In the genomic region with DNA sequence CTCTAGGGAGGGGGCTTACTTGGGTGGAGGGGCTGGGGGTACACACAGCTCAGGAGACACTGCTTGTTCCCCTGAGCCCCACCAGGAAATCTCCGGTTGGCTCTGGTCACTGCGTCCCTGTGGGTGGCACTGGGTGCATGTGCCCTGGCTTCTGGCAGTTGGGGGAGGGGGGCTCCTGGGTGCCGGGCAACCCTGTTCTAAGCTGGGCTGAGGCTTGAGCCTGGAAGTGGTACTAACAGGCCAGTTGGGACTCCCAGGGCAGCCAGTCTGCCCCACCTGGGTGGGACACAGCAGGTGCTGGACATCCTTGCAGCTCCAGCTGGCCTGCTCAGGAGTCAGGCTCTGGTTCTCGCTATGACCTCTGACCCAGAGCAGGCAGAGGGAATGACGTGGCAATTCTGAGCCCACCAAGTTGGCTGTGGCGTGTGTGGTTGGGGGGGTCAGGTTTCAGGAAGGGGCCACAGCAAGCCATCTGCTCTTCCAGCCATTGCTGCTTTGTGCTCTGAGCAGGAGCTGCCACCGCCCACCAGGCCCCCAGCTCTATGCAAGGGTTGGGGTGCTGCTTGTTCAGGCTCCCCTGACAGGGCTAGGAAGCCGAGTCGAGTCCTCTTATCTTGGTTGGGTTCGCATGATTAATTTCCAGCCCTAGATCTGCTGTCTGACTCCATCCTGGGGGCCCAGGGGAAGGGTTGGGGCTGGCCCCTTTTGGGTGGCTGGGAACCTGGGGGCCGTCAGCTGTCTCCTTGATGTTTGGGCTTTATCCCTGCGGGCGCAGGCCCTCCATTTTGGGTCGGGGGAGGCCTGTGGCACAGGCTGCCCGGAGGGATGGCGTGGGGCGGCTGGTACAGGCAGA, we compare ENCODE assay signal across 15 cellular contexts. TPM values are rescaled to one million over a fixed set of nuclear protein-coding genes. Genes with fewer than 3 reads are reported as not detected.
DNase-seq lines count a peak whose midpoint lies in the region; ATAC-seq and TF ChIP-seq lines count a peak whose summit lies in the region.
"Had no signal": no experiment of that assay in that cellular context is flagged by ENCODE, and none has a peak within 500 bp of the region (broad histone marks: within the 10 kb centered on the region; RNA-seq: fewer than 3 reads in every experiment).

No MANE protein-coding gene starts in this region.

- H2AK5ac ChIP-seq in trophoblast cell (ENCODE audit: low read length), result peak overlapping the region; percentile 12

- DNase-seq in activated CD4-positive, alpha-beta T cell treated with anti-CD3 and anti-CD28 coated beads, Interleukin-2, amount 10 ng/mL, durations not matched to agents 24 days and 14 days, result peak; percentile 64
- DNase-seq in activated CD4-positive, alpha-beta T cell treated with anti-CD3 and anti-CD28 coated beads, Interleukin-2, amount 50 U/mL, for 1 hour, result no peak
- DNase-seq in LHCN-M2 (ENCODE audit: low read depth), result peak; percentile 44
- DNase-seq in activated naive CD4-positive, alpha-beta T cell treated with anti-CD3 and anti-CD28 coated beads, Interleukin-2, amount 50 U/mL, for 72 hours (ENCODE audit: low spot score in 2 of 2), result no peak
- DNase-seq in trophoblast cell, result no peak
- no peak for DNase-seq in effector CD4-positive, alpha-beta T cell
- no peak for DNase-seq in thyroid gland
- DNase-seq: activated CD4-positive, CD25-positive, alpha-beta regulatory T cell; hypothalamus; SK-N-SH; small intestine had no signal

- H2AFZ ChIP-seq in trophoblast cell (ENCODE audit: insufficient read depth, low read length, poor library complexity), result no peak overlapping the region

- no peak overlapping the region for H3K23ac ChIP-seq in trophoblast cell (ENCODE audit: low read length)

- ATAC-seq in activated naive CD4-positive, alpha-beta T cell treated with anti-CD3 and anti-CD28 coated beads, Interleukin-2, amount 50 U/mL, for 72 hours, result peak in 1 of 2 donors; percentile 12
- no peak for ATAC-seq in HG03280 (IDR thresholded peaks at IDR 0.05; ENCODE audit: unreplicated experiment)
- ATAC-seq: A549 had no signal

- H4K12ac ChIP-seq in trophoblast cell (ENCODE audit: low read depth, low read length), result no peak overlapping the region

- no peaks in the 10 kb centered on the region for H3K9me3 Mint-ChIP-seq in activated CD4-positive, alpha-beta T cell treated with anti-CD3 and anti-CD28 coated beads, Interleukin-2, amount 10 ng/mL, durations not matched to agents 24 days and 14 days
- no peaks in the 10 kb centered on the region for H3K9me3 Mint-ChIP-seq in activated naive CD4-positive, alpha-beta T cell treated with anti-CD3 and anti-CD28 coated beads, Interleukin-2, amount 50 U/mL, for 72 hours

- H3K36me3 ChIP-seq in trophoblast cell (ENCODE audit: control insufficient read depth in 1 of 2, insufficient read depth in 2 of 2, low read length in 2 of 2), result peaks cover 25 to 28% of the 10 kb centered on the region in 2 experiments
- peaks cover 19 to 22% of the 10 kb centered on the region in 2 donors for H3K36me3 ChIP-seq in thyroid gland

- no peak overlapping the region for H3K4me2 ChIP-seq in trophoblast cell (ENCODE audit: low read length)
- H3K4me2 ChIP-seq: A549, SK-N-SH had no signal

- H3K27ac ChIP-seq in trophoblast cell (ENCODE audit: low read depth, low read length) (no peak overlapping the region), thyroid gland (no peak overlapping the region)
- H3K27ac ChIP-seq: A549, tibial nerve had no signal

- no peaks in the 10 kb centered on the region for H3K79me2 ChIP-seq in trophoblast cell (ENCODE audit: control insufficient read depth, insufficient read depth, low read length, poor library complexity)

- intact Hi-C loops in activated CD4-positive, alpha-beta T cell treated with anti-CD3 and anti-CD28 coated beads, Interleukin-2, amount 10 ng/mL, durations not matched to agents 24 days and 14 days (cut with micrococcal nuclease), result loop anchor here (5.0 kb wide), 1 partner anchor 499 kb away; a partner anchor contains a TSS
- intact Hi-C loops in thyroid gland (cut with DNase I), result no loop called here

- H3K9me3 ChIP-seq in trophoblast cell (ENCODE audit: insufficient read depth, low read depth, low read length) (no peaks in the 10 kb centered on the region), thyroid gland (no peaks in the 10 kb centered on the region)
- H3K9me3 ChIP-seq: A549, SK-N-SH, tibial nerve had no signal

- no peak overlapping the region for H3K4ac ChIP-seq in trophoblast cell (ENCODE audit: low read depth, low read length)

- no peaks in the 10 kb centered on the region for H3K27me3 Mint-ChIP-seq in activated CD4-positive, alpha-beta T cell treated with anti-CD3 and anti-CD28 coated beads, Interleukin-2, amount 10 ng/mL, durations not matched to agents 24 days and 14 days

- H4K91ac ChIP-seq in trophoblast cell (ENCODE audit: low read depth, low read length), result peak overlapping the region; percentile 2

- no peak for TF ChIP-seq CTCF in thyroid gland (IDR thresholded peaks at IDR 0.05)

- peak overlapping the region; percentile 79 for H3K4me3 Mint-ChIP-seq in activated CD4-positive, alpha-beta T cell treated with anti-CD3 and anti-CD28 coated beads, Interleukin-2, amount 10 ng/mL, durations not matched to agents 24 days and 14 days

- H3K27ac Mint-ChIP-seq in activated CD4-positive, alpha-beta T cell treated with anti-CD3 and anti-CD28 coated beads, Interleukin-2, amount 10 ng/mL, durations not matched to agents 24 days and 14 days, result peak overlapping the region; percentile 84
- H3K27ac Mint-ChIP-seq in activated naive CD4-positive, alpha-beta T cell treated with anti-CD3 and anti-CD28 coated beads, Interleukin-2, amount 50 U/mL, for 72 hours, result peak overlapping the region; percentile 79 to 82

- no peak overlapping the region for H4K8ac ChIP-seq in trophoblast cell (ENCODE audit: low read depth, low read length)

- H3K27me3 ChIP-seq in trophoblast cell (ENCODE audit: insufficient read depth, low read length), result peaks cover 3% of the 10 kb centered on the region
- no peaks in the 10 kb centered on the region for H3K27me3 ChIP-seq in thyroid gland

- H3K79me1 ChIP-seq in trophoblast cell (ENCODE audit: low read length), result peaks cover 4% of the 10 kb centered on the region

- H3K36me3 Mint-ChIP-seq in activated CD4-positive, alpha-beta T cell treated with anti-CD3 and anti-CD28 coated beads, Interleukin-2, amount 10 ng/mL, durations not matched to agents 24 days and 14 days (ENCODE audit: low read depth), result peaks cover 18% of the 10 kb centered on the region
- no peaks in the 10 kb centered on the region for H3K36me3 Mint-ChIP-seq in activated naive CD4-positive, alpha-beta T cell treated with anti-CD3 and anti-CD28 coated beads, Interleukin-2, amount 50 U/mL, for 72 hours

- no peak overlapping the region for H2BK12ac ChIP-seq in trophoblast cell (ENCODE audit: low read length)

- WGBS in trophoblast cell (ENCODE audit: extremely low coverage, insufficient coverage, insufficient read length), result no CpG with 5 or more reads among the region's 17 CpGs
- WGBS in thyroid gland, 2 donors, result 67 to 89% methylated on average over 5 to 14 of the region's 17 CpGs

- no peak overlapping the region for H3K4me3 ChIP-seq in trophoblast cell (ENCODE audit: low read depth, low read length)
- no peak overlapping the region for H3K4me3 ChIP-seq in thyroid gland (replicated peaks in 1 of 3)
- H3K4me3 ChIP-seq: A549, lung, tibial nerve had no signal

- no peak overlapping the region for H3K14ac ChIP-seq in trophoblast cell (ENCODE audit: low read length)

- no peak for TF ChIP-seq POLR2A in thyroid gland (IDR thresholded peaks at IDR 0.05)

- H3K4me1 Mint-ChIP-seq in activated CD4-positive, alpha-beta T cell treated with anti-CD3 and anti-CD28 coated beads, Interleukin-2, amount 10 ng/mL, durations not matched to agents 24 days and 14 days, result peaks cover 49% of the 10 kb centered on the region

- H3K4me1 ChIP-seq in trophoblast cell (ENCODE audit: control insufficient read depth in 1 of 2, insufficient read depth in 2 of 2, low read length in 2 of 2), result peaks cover 26 to 29% of the 10 kb centered on the region in 2 experiments
- H3K4me1 ChIP-seq in thyroid gland, result peaks cover 7 to 39% of the 10 kb centered on the region in 2 donors

- peak overlapping the region; percentile 22 for H3K18ac ChIP-seq in trophoblast cell (ENCODE audit: low read length)

- H3K9ac ChIP-seq in trophoblast cell (ENCODE audit: low read length), result no peak overlapping the region
- H3K9ac ChIP-seq: SK-N-SH had no signal

- H2BK120ac ChIP-seq in trophoblast cell (ENCODE audit: insufficient read depth, low read length, poor library complexity), result no peak overlapping the region

- no peak overlapping the region for H2BK5ac ChIP-seq in trophoblast cell (ENCODE audit: low read depth, low read length, poor library complexity)

RNA-seq across cellular contexts. Expression of a gene that starts 0.6 kb away (rescaled TPM):
- total RNA-seq in activated CD4-positive, alpha-beta T cell treated with anti-CD3 and anti-CD28 coated beads, Interleukin-2, amount 10 ng/mL, durations not matched to agents 24 days and 14 days, result 5.5 and 6.8 TPM in 2 replicates
- 0.17 and 0.19 TPM in 2 replicates for total RNA-seq in LHCN-M2 (2014; rRNA removed)
- 0.02 TPM for polyA plus RNA-seq in LHCN-M2 (2012)
- 10 to 100 TPM; 14.2 to 18.8 TPM for total RNA-seq in activated naive CD4-positive, alpha-beta T cell treated with anti-CD3 and anti-CD28 coated beads, Interleukin-2, amount 50 U/mL, for 72 hours
- 0.70 and 0.87 TPM in 2 replicates for polyA plus RNA-seq in trophoblast cell (2013)
- total RNA-seq in thyroid gland, result 1 to 10 TPM in 1 of 4 donors, under 1 TPM in 3; 0.11 to 2.6 (median 0.59) TPM

RNA-seq across cellular contexts. Expression of a gene that starts 12.9 kb away (rescaled TPM):
- 0.84 and 0.92 TPM in 2 replicates for total RNA-seq in activated CD4-positive, alpha-beta T cell treated with anti-CD3 and anti-CD28 coated beads, Interleukin-2, amount 10 ng/mL, durations not matched to agents 24 days and 14 days
- total RNA-seq in LHCN-M2 (2014; rRNA removed) (not detected in 2 replicates), thyroid gland (10 to 100 TPM in 2 of 4 donors, 1 to 10 TPM in 2; 7.5 to 16.9 (median 10.6) TPM)
- not detected for polyA plus RNA-seq in LHCN-M2 (2012)
- 1 to 10 TPM in 1 of 2 donors, under 1 TPM in 1; 0.39 to 1.4 TPM for total RNA-seq in activated naive CD4-positive, alpha-beta T cell treated with anti-CD3 and anti-CD28 coated beads, Interleukin-2, amount 50 U/mL, for 72 hours
- polyA plus RNA-seq in trophoblast cell (2013), result 0.58 and 0.89 TPM in 2 replicates
- polyA plus RNA-seq: SK-N-SH had no signal

RNA-seq across cellular contexts. Expression of a gene that starts 26.4 kb away (rescaled TPM):
- 35.4 and 36.8 TPM in 2 replicates for total RNA-seq in activated CD4-positive, alpha-beta T cell treated with anti-CD3 and anti-CD28 coated beads, Interleukin-2, amount 10 ng/mL, durations not matched to agents 24 days and 14 days
- 30.7 and 41.1 TPM in 2 replicates for total RNA-seq in LHCN-M2 (2014; rRNA removed)
- polyA plus RNA-seq in LHCN-M2 (2012), result 77.5 TPM
- total RNA-seq in activated naive CD4-positive, alpha-beta T cell treated with anti-CD3 and anti-CD28 coated beads, Interleukin-2, amount 50 U/mL, for 72 hours, result 10 to 100 TPM; 21.9 to 79.3 TPM
- polyA plus RNA-seq in trophoblast cell (2013), result 55.8 and 60.4 TPM in 2 replicates
- total RNA-seq in thyroid gland, result 10 to 100 TPM; 20.9 to 43.1 (median 24.4) TPM

RNA-seq across cellular contexts. Expression of a gene that starts 42.7 kb away (rescaled TPM):
- 50.0 TPM in 2 replicates for total RNA-seq in activated CD4-positive, alpha-beta T cell treated with anti-CD3 and anti-CD28 coated beads, Interleukin-2, amount 10 ng/mL, durations not matched to agents 24 days and 14 days
- 26.9 and 34.5 TPM in 2 replicates for total RNA-seq in LHCN-M2 (2014; rRNA removed)
- polyA plus RNA-seq in LHCN-M2 (2012), result 16.0 TPM
- total RNA-seq in activated naive CD4-positive, alpha-beta T cell treated with anti-CD3 and anti-CD28 coated beads, Interleukin-2, amount 50 U/mL, for 72 hours, result 10 to 100 TPM; 21.5 to 47.8 TPM
- 7.5 and 8.3 TPM in 2 replicates for polyA plus RNA-seq in trophoblast cell (2013)
- 10 to 100 TPM; 10.5 to 17.2 (median 13.4) TPM for total RNA-seq in thyroid gland

RNA-seq across cellular contexts. Expression of a gene that starts 43.3 kb away (rescaled TPM):
- total RNA-seq in activated CD4-positive, alpha-beta T cell treated with anti-CD3 and anti-CD28 coated beads, Interleukin-2, amount 10 ng/mL, durations not matched to agents 24 days and 14 days, result 0.23 and 0.28 TPM in 2 replicates
- 0.92 and 1.2 TPM in 2 replicates for total RNA-seq in LHCN-M2 (2014; rRNA removed)
- 0.73 TPM for polyA plus RNA-seq in LHCN-M2 (2012)
- total RNA-seq in activated naive CD4-positive, alpha-beta T cell treated with anti-CD3 and anti-CD28 coated beads, Interleukin-2, amount 50 U/mL, for 72 hours, result 1 to 10 TPM in 1 of 2 donors, under 1 TPM in 1; 0.32 to 1.2 TPM
- polyA plus RNA-seq in trophoblast cell (2013), result 1.1 and 1.4 TPM in 2 replicates
- total RNA-seq in thyroid gland, result under 1 TPM; 0.54 to 0.94 (median 0.68) TPM

Comparison
In these comparisons a context has a peak if more than half of its experiments do, and no peak if none do; other contexts are left out.
1. DNase-seq: peak in activated CD4-positive, alpha-beta T cell treated with anti-CD3 and anti-CD28 coated beads, Interleukin-2, amount 10 ng/mL, durations not matched to agents 24 days and 14 days (single experiment) and LHCN-M2 (single experiment); none in activated CD4-positive, alpha-beta T cell treated with anti-CD3 and anti-CD28 coated beads, Interleukin-2, amount 50 U/mL, for 1 hour (single experiment), activated naive CD4-positive, alpha-beta T cell treated with anti-CD3 and anti-CD28 coated beads, Interleukin-2, amount 50 U/mL, for 72 hours (0 of 2), trophoblast cell (0 of 2), effector CD4-positive, alpha-beta T cell (single experiment) and thyroid gland (0 of 2).